In genomic region chr4:111986125-111986524, GRCh38 we compare ENCODE assay signal across 23 cellular contexts.
"Had no signal": no experiment of that assay in that cellular context is flagged by ENCODE, and none has a peak within 500 bp of the region (broad histone marks: within the 10 kb centered on the region; RNA-seq: fewer than 3 reads in every experiment).

No MANE protein-coding gene starts in this region.

- H3K36me3 Mint-ChIP-seq: memory B cell; mesothelial cell of epicardium; natural killer cell; stimulated activated naive B cell treated with anti-CD40 and anti-IgM and Interleukin-4, amounts not matched to agents 10 μg/mL and 1 μg/mL and 100 μg/mL, for 72 hours had no signal

- DNase-seq: dorsolateral prefrontal cortex; effector CD8-positive, alpha-beta T cell; heart right ventricle; kidney; left cardiac atrium; left ventricle myocardium inferior; lower lobe of right lung; natural killer cell; posterior cingulate gyrus; sigmoid colon; stimulated activated CD4-positive, alpha-beta T cell treated with anti-CD3 and anti-CD28 coated beads, Interleukin-2, amount 100 ng/mL, for 24 hours; stimulated activated CD4-positive, alpha-beta T cell treated with anti-CD3 and anti-CD28 coated beads, Interleukin-4, amount 100 ng/mL, for 4 hours; stimulated activated naive B cell treated with anti-CD40 and anti-IgM and Interleukin-4, amounts not matched to agents 10 μg/mL and 1 μg/mL and 100 μg/mL, for 72 hours; stomach; substantia nigra; transverse colon had no signal

- H3K4me3 Mint-ChIP-seq: memory B cell; mesothelial cell of epicardium; natural killer cell; neural crest cell; stimulated activated naive B cell treated with anti-CD40 and anti-IgM and Interleukin-4, amounts not matched to agents 10 μg/mL and 1 μg/mL and 100 μg/mL, for 72 hours had no signal

- H3K27me3 ChIP-seq: stomach, transverse colon had no signal

- H3K36me3 ChIP-seq: heart right ventricle, left ventricle myocardium inferior, lower lobe of right lung, sigmoid colon, stomach, thoracic aorta, transverse colon had no signal

- H3K4me1 Mint-ChIP-seq: natural killer cell, neural crest cell had no signal

- H3K9me3 ChIP-seq: heart right ventricle, left ventricle myocardium inferior, lower lobe of right lung, sigmoid colon, stomach, thoracic aorta, transverse colon had no signal

- ATAC-seq: esophagus mucosa; heart right ventricle; lower lobe of right lung; natural killer cell; stimulated activated naive B cell treated with anti-CD40 and anti-IgM and Interleukin-4, amounts not matched to agents 10 μg/mL and 1 μg/mL and 100 μg/mL, for 72 hours had no signal

- H3K4me1 ChIP-seq: left ventricle myocardium inferior, lower lobe of right lung, sigmoid colon, stomach had no signal

- H3K4me3 ChIP-seq: coronary artery, dorsolateral prefrontal cortex, heart right ventricle, left ventricle myocardium inferior, lower lobe of right lung, sigmoid colon, skin epidermis, stomach, thoracic aorta, transverse colon had no signal

- H3K27ac Mint-ChIP-seq: memory B cell; natural killer cell; stimulated activated naive B cell treated with anti-CD40 and anti-IgM and Interleukin-4, amounts not matched to agents 10 μg/mL and 1 μg/mL and 100 μg/mL, for 72 hours had no signal
